Comparison of ENCODE assay signal across 8 cellular contexts in the genomic region with DNA sequence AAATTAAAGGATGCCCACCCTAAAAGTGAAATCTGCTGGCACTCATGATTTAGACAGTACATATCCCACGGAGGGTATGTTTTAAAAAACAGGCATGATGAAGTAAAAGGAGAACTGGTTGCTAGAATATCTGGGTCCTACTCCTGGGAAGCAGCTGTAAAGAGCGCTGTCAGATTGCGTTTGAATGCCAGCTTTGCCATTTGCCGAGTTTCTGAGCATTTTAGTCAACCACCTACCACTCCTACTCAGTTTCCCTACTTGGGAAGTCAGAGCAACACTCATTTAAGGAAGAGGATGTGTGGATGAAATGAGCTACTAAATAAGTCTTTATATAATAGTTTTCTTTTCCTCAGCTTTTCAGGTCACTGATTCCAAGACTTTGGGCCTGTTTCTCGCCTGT. TPM values are rescaled to one million over a fixed set of nuclear protein-coding genes. Genes with fewer than 3 reads are reported as not detected.
A peak's percentile ranks its signal among the peaks of the same experiment; 100 is the strongest.
DNase-seq lines count a peak whose midpoint lies in the region; ATAC-seq and TF ChIP-seq lines count a peak whose summit lies in the region.

No MANE protein-coding gene starts in this region.

- no peak for DNase-seq in activated CD8-positive, alpha-beta memory T cell treated with anti-CD3 and anti-CD28 coated beads, Interleukin-2, amount 10 ng/mL, durations not matched to agents 7 days and 5 days
- no peak for DNase-seq in activated CD8-positive, alpha-beta memory T cell treated with anti-CD3 and anti-CD28 coated beads for 24 hours
- DNase-seq in activated naive CD4-positive, alpha-beta T cell treated with anti-CD3 and anti-CD28 coated beads, Interleukin-2, amount 50 U/mL, for 72 hours (ENCODE audit: low spot score in 2 of 2), result no peak
- DNase-seq in immature natural killer cell, result no peak
- no peak for DNase-seq in thyroid gland
- DNase-seq in NCI-H526 treated with DMSO at 0.1 percent for 48 hours (lab: John Stamatoyannopoulos, UW), result no peak
- no peak for DNase-seq in GM19240 (ENCODE audit: insufficient read length, low spot score)

- no peak for TF ChIP-seq CTCF in thyroid gland (IDR thresholded peaks at IDR 0.05)

- peaks cover 37% of the 10 kb centered on the region for H3K36me3 Mint-ChIP-seq in activated CD8-positive, alpha-beta memory T cell treated with anti-CD3 and anti-CD28 coated beads, Interleukin-2, amount 10 ng/mL, durations not matched to agents 7 days and 5 days
- peaks cover 26 to 39% of the 10 kb centered on the region in 2 donors for H3K36me3 Mint-ChIP-seq in activated naive CD4-positive, alpha-beta T cell treated with anti-CD3 and anti-CD28 coated beads, Interleukin-2, amount 50 U/mL, for 72 hours
- peaks cover 4 to 22% (median 12%) of the 10 kb centered on the region in 3 donors for H3K36me3 Mint-ChIP-seq in immature natural killer cell

- H3K4me3 Mint-ChIP-seq in activated CD8-positive, alpha-beta memory T cell treated with anti-CD3 and anti-CD28 coated beads, Interleukin-2, amount 10 ng/mL, durations not matched to agents 7 days and 5 days, result peak overlapping the region; percentile 86
- H3K4me3 Mint-ChIP-seq in immature natural killer cell, result peak overlapping the region; percentile 90 to 99 (median 98)

- H3K4me1 ChIP-seq in thyroid gland, result peaks cover 12 to 14% of the 10 kb centered on the region in 2 donors

- H3K9me3 ChIP-seq in thyroid gland, result no peaks in the 10 kb centered on the region

- H3K4me1 Mint-ChIP-seq in activated CD8-positive, alpha-beta memory T cell treated with anti-CD3 and anti-CD28 coated beads, Interleukin-2, amount 10 ng/mL, durations not matched to agents 7 days and 5 days, result peaks cover 34% of the 10 kb centered on the region
- H3K4me1 Mint-ChIP-seq in immature natural killer cell, result peaks cover 32 to 59% of the 10 kb centered on the region in 2 donors

- CTCF ChIA-PET in activated CD8-positive, alpha-beta memory T cell treated with anti-CD3 and anti-CD28 coated beads, Interleukin-2, amount 10 ng/mL, durations not matched to agents 7 days and 5 days (lab: Charles Lee), result interaction anchor here (2.0 kb wide), 1 partner anchor 71 kb away, joined by 6 read pairs; no protein-coding TSS in a partner anchor

- H3K27me3 ChIP-seq in thyroid gland, result no peaks in the 10 kb centered on the region

- intact Hi-C loops in thyroid gland (cut with DNase I), result no loop called here

- H3K4me3 ChIP-seq in thyroid gland (replicated peaks in 1 of 3), result peak overlapping the region in 2 of 3 donors; percentile 63 to 88

- peak overlapping the region; percentile 66 to 93 (median 73) for H3K27ac ChIP-seq in thyroid gland

- no peak for ATAC-seq in activated CD8-positive, alpha-beta memory T cell treated with anti-CD3 and anti-CD28 coated beads, Interleukin-2, amount 10 ng/mL, durations not matched to agents 7 days and 5 days
- no peak for ATAC-seq in activated naive CD4-positive, alpha-beta T cell treated with anti-CD3 and anti-CD28 coated beads, Interleukin-2, amount 50 U/mL, for 72 hours
- ATAC-seq in GM21447 (IDR thresholded peaks at IDR 0.05; ENCODE audit: unreplicated experiment), result no peak

- H3K9me3 Mint-ChIP-seq in activated CD8-positive, alpha-beta memory T cell treated with anti-CD3 and anti-CD28 coated beads, Interleukin-2, amount 10 ng/mL, durations not matched to agents 7 days and 5 days (ENCODE audit: low read depth), result no peaks in the 10 kb centered on the region
- H3K9me3 Mint-ChIP-seq in activated naive CD4-positive, alpha-beta T cell treated with anti-CD3 and anti-CD28 coated beads, Interleukin-2, amount 50 U/mL, for 72 hours, result no peaks in the 10 kb centered on the region
- H3K9me3 Mint-ChIP-seq in immature natural killer cell, result no peaks in the 10 kb centered on the region

- H3K27me3 Mint-ChIP-seq in activated CD8-positive, alpha-beta memory T cell treated with anti-CD3 and anti-CD28 coated beads, Interleukin-2, amount 10 ng/mL, durations not matched to agents 7 days and 5 days, result no peaks in the 10 kb centered on the region
- peaks cover 6 to 14% (median 6%) of the 10 kb centered on the region in 3 donors for H3K27me3 Mint-ChIP-seq in immature natural killer cell (ENCODE audit: low read depth in 3 of 3)

- H3K36me3 ChIP-seq in thyroid gland, result no peaks in the 10 kb centered on the region

- WGBS in thyroid gland, 2 donors, result 26 to 27% methylated on average over 5 of the region's 5 CpGs

- no peak for TF ChIP-seq POLR2A in thyroid gland (IDR thresholded peaks at IDR 0.05)

- peak overlapping the region; percentile 91 for H3K27ac Mint-ChIP-seq in activated CD8-positive, alpha-beta memory T cell treated with anti-CD3 and anti-CD28 coated beads, Interleukin-2, amount 10 ng/mL, durations not matched to agents 7 days and 5 days
- peak overlapping the region; percentile 92 to 98 for H3K27ac Mint-ChIP-seq in activated naive CD4-positive, alpha-beta T cell treated with anti-CD3 and anti-CD28 coated beads, Interleukin-2, amount 50 U/mL, for 72 hours
- peak overlapping the region; percentile 91 to 99 (median 97) for H3K27ac Mint-ChIP-seq in immature natural killer cell

RNA-seq across cellular contexts. Expression of a gene that starts 1.1 kb away (rescaled TPM):
- 10 to 100 TPM; 12.3 to 14.2 TPM for total RNA-seq in activated CD8-positive, alpha-beta memory T cell treated with anti-CD3 and anti-CD28 coated beads, Interleukin-2, amount 10 ng/mL, durations not matched to agents 7 days and 5 days
- total RNA-seq in activated naive CD4-positive, alpha-beta T cell treated with anti-CD3 and anti-CD28 coated beads, Interleukin-2, amount 50 U/mL, for 72 hours, result 10 to 100 TPM; 11.8 to 13.0 TPM
- 10 to 100 TPM; 16.9 to 21.8 (median 17.2) TPM for polyA plus RNA-seq in immature natural killer cell
- 10 to 100 TPM; 39.4 to 46.4 (median 44.0) TPM for total RNA-seq in thyroid gland
